In the genomic region with DNA sequence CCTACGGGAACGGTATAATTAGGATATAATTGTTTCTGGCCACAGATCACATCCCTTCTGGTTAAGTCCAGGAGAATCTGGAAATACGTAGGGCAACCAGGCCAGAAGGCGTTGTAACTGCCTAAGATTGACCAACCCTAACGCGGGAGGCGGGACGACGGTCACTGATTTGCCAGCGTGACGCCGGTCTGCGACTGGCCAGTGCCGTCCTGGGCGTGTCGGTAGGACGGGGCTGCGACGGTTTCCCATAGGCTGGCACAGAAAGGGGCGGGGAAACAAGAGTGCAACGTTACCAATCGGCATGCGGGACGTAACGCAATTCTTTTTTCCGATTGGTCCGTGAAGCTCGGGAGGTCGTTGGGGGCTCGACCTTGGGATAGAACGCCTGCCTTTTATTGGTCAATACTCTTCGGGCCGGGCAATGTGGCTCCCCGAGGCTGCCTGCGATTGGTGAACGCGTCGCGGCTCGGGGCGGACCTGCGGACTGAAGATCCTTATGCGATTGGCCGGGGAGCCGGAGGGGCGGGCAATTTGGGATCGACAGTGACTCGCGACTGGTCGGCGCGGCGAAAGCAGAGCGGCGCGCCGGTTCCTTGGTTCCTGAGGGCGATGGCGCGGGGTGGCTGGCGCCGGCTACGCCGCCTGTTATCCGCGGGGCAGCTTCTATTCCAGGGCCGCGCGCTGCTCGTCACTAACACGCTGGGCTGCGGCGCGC, we compare ENCODE assay signal across 1 cellular context.
TF ChIP-seq lines count a peak whose summit lies in the region.

Gene MPV17L2 (plus strand): TSS at position 546 of the 715 bp plus-strand sequence. CDS start 64 bp downstream, at position 610.

TF ChIP-seq in H1, 55 proteins besides CTCF, POLR2A, EP300 and RAD21:
- TF ChIP-seq RNF2 (IDR thresholded peaks at IDR 0.05; ENCODE audit: borderline replicate concordance, low read depth, low read length, missing control alignments, poor library complexity, severe bottlenecking) (no peak), TEAD4 (IDR thresholded peaks at IDR 0.05; ENCODE audit: low read depth, low read length) (no peak), JUN (IDR thresholded peaks at IDR 0.05; ENCODE audit: low read depth, low read length) (no peak), KDM4A (IDR thresholded peaks at IDR 0.05; ENCODE audit: low read depth, low read length, severe bottlenecking) (peak; percentile 77), TAF1 (IDR thresholded peaks at IDR 0.05; ENCODE audit: low read depth, low read length) (peak; percentile 64), YY1 (IDR thresholded peaks at IDR 0.05; ENCODE audit: low read depth, low read length) (peak; percentile 57; the same call in 1 of the 2 replicates), RBBP5 (IDR thresholded peaks at IDR 0.05; ENCODE audit: borderline replicate concordance, low read depth, low read length) (no peak), SAP30 (IDR thresholded peaks at IDR 0.05; ENCODE audit: insufficient read depth, insufficient replicate concordance, low read length) (no peak), SP1 (IDR thresholded peaks at IDR 0.05; ENCODE audit: low read depth, low read length) (peak; percentile 100), CHD7 (IDR thresholded peaks at IDR 0.05; ENCODE audit: insufficient replicate concordance, low read length) (no peak), KDM1A (IDR thresholded peaks at IDR 0.05; ENCODE audit: borderline replicate concordance, low read length) (no peak), CTBP2 (IDR thresholded peaks at IDR 0.05; ENCODE audit: borderline replicate concordance, insufficient read depth, insufficient read length, low read length) (no peak), CHD2 (IDR thresholded peaks at IDR 0.05; ENCODE audit: low read length) (peak; percentile 93), SUZ12 (IDR thresholded peaks at IDR 0.05; ENCODE audit: low read length) (no peak), ZNF274 (IDR thresholded peaks at IDR 0.05; ENCODE audit: borderline replicate concordance, extremely low read depth, low read length) (no peak), POLR2AphosphoS5 (IDR thresholded peaks at IDR 0.05; ENCODE audit: low read depth, low read length) (peak; percentile 63), ASH2L (IDR thresholded peaks at IDR 0.05; ENCODE audit: low read length) (no peak), MAFK (IDR thresholded peaks at IDR 0.05; ENCODE audit: low read depth, low read length) (no peak), BACH1 (IDR thresholded peaks at IDR 0.05; ENCODE audit: low read length) (no peak), SIN3A (conservative IDR thresholded peaks at IDR 0.05 in 1 of 2, IDR thresholded peaks at IDR 0.05 in 1 of 2; ENCODE audit: low read depth in 1 of 2, low read length in 2 of 2) (peak in 1 of 2 experiments; percentile 41; a peak in 1 of 4 replicates), EGR1 (IDR thresholded peaks at IDR 0.05; ENCODE audit: borderline replicate concordance, low read depth, low read length) (no peak), BRCA1 (IDR thresholded peaks at IDR 0.05; ENCODE audit: low read depth, low read length) (no peak), HDAC2 (IDR thresholded peaks at IDR 0.05; ENCODE audit: borderline replicate concordance in 1 of 2, low read depth in 2 of 2, low read length in 2 of 2) (no peak), GABPA (IDR thresholded peaks at IDR 0.05; ENCODE audit: borderline replicate concordance, insufficient read depth, low read length) (no peak), RFX5 (IDR thresholded peaks at IDR 0.05; ENCODE audit: borderline replicate concordance, low read depth, low read length) (peak; percentile 56; the same call in 1 of the 2 replicates), KDM5A (IDR thresholded peaks at IDR 0.05; ENCODE audit: low read length) (no peak; the same call in 1 of the 2 replicates), FOSL1 (IDR thresholded peaks at IDR 0.05; ENCODE audit: insufficient read depth, low read depth, low read length) (no peak), POU5F1 (IDR thresholded peaks at IDR 0.05; ENCODE audit: low read depth, low read length) (no peak), GTF2F1 (IDR thresholded peaks at IDR 0.05; ENCODE audit: borderline replicate concordance, low read depth, low read length) (no peak), TCF12 (IDR thresholded peaks at IDR 0.05; ENCODE audit: low read depth, low read length) (no peak), SP4 (IDR thresholded peaks at IDR 0.05; ENCODE audit: low read length) (peak; percentile 87; the same call in 1 of the 2 replicates), TAF7 (optimal IDR thresholded peaks at IDR 0.05; ENCODE audit: borderline replicate concordance, low read depth, low read length) (no peak), ATF3 (IDR thresholded peaks at IDR 0.05; ENCODE audit: insufficient read depth, low read depth, low read length) (no peak), BCL11A (IDR thresholded peaks at IDR 0.05; ENCODE audit: low read depth in 2 of 2, low read length in 2 of 2) (no peak), CBX8 (IDR thresholded peaks at IDR 0.05; ENCODE audit: borderline replicate concordance, low read depth, low read length) (no peak), USF2 (IDR thresholded peaks at IDR 0.05; ENCODE audit: low read length) (no peak), CBX5 (IDR thresholded peaks at IDR 0.05; ENCODE audit: low read depth, low read length) (no peak), SRF (IDR thresholded peaks at IDR 0.05; ENCODE audit: low read depth, low read length) (no peak), EZH2 (IDR thresholded peaks at IDR 0.05; ENCODE audit: low read depth, low read length, severe bottlenecking) (no peak), CEBPB (IDR thresholded peaks at IDR 0.05; ENCODE audit: low read depth, low read length) (0 out of 2 replicates have a peak, but pooled peaks have one; percentile 46), TBP (IDR thresholded peaks at IDR 0.05; ENCODE audit: low read depth, low read length) (no peak; the same call in 1 of the 2 replicates), JUND (IDR thresholded peaks at IDR 0.05; ENCODE audit: low read length) (no peak), CHD1 (IDR thresholded peaks at IDR 0.05; ENCODE audit: low read depth, low read length) (no peak), RXRA (IDR thresholded peaks at IDR 0.05; ENCODE audit: insufficient read depth, low read depth, low read length) (no peak), SIX5 (IDR thresholded peaks at IDR 0.05; ENCODE audit: low read depth, low read length) (no peak), NANOG (IDR thresholded peaks at IDR 0.05; ENCODE audit: insufficient read depth, low read depth, low read length, poor library complexity, severe bottlenecking) (no peak), NRF1 (IDR thresholded peaks at IDR 0.05; ENCODE audit: low read depth, low read length) (no peak), SP2 (IDR thresholded peaks at IDR 0.05; ENCODE audit: low read length) (peak; percentile 85), HDAC6 (IDR thresholded peaks at IDR 0.05; ENCODE audit: low read depth, low read length) (no peak), PHF8 (conservative IDR thresholded peaks at IDR 0.05; ENCODE audit: low read depth, low read length) (peak; percentile 79; the same call in 1 of the 2 replicates), SIRT6 (IDR thresholded peaks at IDR 0.05; ENCODE audit: low read length) (no peak), CREB1 (IDR thresholded peaks at IDR 0.05) (peak; percentile 83)
- TF ChIP-seq, protein P1, sequence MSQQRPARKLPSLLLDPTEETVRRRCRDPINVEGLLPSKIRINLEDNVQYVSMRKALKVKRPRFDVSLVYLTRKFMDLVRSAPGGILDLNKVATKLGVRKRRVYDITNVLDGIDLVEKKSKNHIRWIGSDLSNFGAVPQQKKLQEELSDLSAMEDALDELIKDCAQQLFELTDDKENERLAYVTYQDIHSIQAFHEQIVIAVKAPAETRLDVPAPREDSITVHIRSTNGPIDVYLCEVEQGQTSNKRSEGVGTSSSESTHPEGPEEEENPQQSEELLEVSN (IDR thresholded peaks at IDR 0.05), result no peak
- TF ChIP-seq, protein P2, sequence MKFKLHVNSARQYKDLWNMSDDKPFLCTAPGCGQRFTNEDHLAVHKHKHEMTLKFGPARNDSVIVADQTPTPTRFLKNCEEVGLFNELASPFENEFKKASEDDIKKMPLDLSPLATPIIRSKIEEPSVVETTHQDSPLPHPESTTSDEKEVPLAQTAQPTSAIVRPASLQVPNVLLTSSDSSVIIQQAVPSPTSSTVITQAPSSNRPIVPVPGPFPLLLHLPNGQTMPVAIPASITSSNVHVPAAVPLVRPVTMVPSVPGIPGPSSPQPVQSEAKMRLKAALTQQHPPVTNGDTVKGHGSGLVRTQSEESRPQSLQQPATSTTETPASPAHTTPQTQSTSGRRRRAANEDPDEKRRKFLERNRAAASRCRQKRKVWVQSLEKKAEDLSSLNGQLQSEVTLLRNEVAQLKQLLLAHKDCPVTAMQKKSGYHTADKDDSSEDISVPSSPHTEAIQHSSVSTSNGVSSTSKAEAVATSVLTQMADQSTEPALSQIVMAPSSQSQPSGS (IDR thresholded peaks at IDR 0.05; ENCODE audit: low read length), result no peak
- TF ChIP-seq, protein P3, sequence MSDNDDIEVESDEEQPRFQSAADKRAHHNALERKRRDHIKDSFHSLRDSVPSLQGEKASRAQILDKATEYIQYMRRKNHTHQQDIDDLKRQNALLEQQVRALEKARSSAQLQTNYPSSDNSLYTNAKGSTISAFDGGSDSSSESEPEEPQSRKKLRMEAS (IDR thresholded peaks at IDR 0.05), result peak; percentile 35; the same call in 1 of the 2 replicates
